16 cellular contexts compared by ENCODE assay signal in the genomic region with DNA sequence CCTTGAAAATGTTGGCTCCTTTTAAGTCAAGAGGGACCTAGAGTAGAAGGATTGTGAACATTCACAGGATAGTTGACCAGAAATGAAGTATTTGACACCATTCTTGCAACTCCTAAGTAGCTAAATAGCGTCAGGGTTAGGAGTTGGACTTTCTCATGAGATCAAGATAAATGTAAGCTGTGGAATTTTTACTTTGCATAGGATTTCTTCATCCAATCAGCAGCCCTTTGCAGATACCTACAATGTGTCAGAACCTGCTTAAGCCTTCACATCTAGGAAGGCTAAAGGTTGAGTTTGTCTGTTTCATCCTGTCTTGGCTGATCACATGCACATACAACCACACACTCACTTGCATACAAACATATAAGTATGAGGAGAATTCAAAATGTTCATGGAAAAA. TPM values are rescaled to one million over a fixed set of nuclear protein-coding genes. Genes with fewer than 3 reads are reported as not detected.
DNase-seq lines count a peak whose midpoint lies in the region; ATAC-seq and TF ChIP-seq lines count a peak whose summit lies in the region.
"Had no signal": no experiment of that assay in that cellular context is flagged by ENCODE, and none has a peak within 500 bp of the region (broad histone marks: within the 10 kb centered on the region; RNA-seq: fewer than 3 reads in every experiment).

No MANE protein-coding gene starts in this region.

- WGBS in neuronal stem cell (ENCODE audit: extremely low coverage in 2 of 2, insufficient read length in 2 of 2, insufficient replicate concordance in 1 of 2), 2 donors: no CpG with 5 or more reads among the region's 1 CpG

- H3K23ac ChIP-seq in neuronal stem cell (ENCODE audit: low read depth, low read length, poor library complexity): no peak overlapping the region

- DNase-seq in HFFc6 (no peak), amniotic stem cell (lab: John Stamatoyannopoulos, UW) (no peak), neuronal stem cell (ENCODE audit: low spot score) (no peak), NAMALWA (ENCODE audit: low spot score) (no peak)
- DNase-seq in activated naive CD8-positive, alpha-beta T cell treated with anti-CD3 and anti-CD28 coated beads, Interleukin-2, amount 50 U/mL, for 24 hours: no peak
- DNase-seq in natural killer cell treated with Interleukin-12 subunit alpha and Interleukin-12 subunit beta and Interleukin-15 and Interleukin-18, amount 100 ng/mL, for 72 hours (ENCODE audit: low spot score): no peak
- DNase-seq: anterior cingulate cortex, DMS 273 treated with DMSO at 0.1 percent for 48 hours, NCI-H1436, NCI-H345, Right ventricle myocardium superior, thyroid gland had no signal

- H3K4me3 Mint-ChIP-seq in HFFc6: peak overlapping the region; percentile 14; the same call in 1 of the 2 replicates
- no peak overlapping the region for H3K4me3 Mint-ChIP-seq in activated naive CD8-positive, alpha-beta T cell treated with anti-CD3 and anti-CD28 coated beads, Interleukin-2, amount 50 U/mL, for 24 hours
- peak overlapping the region; percentile 52 for H3K4me3 Mint-ChIP-seq in natural killer cell treated with Interleukin-12 subunit alpha and Interleukin-12 subunit beta and Interleukin-15 and Interleukin-18, amount 100 ng/mL, for 72 hours

- H3K79me1 ChIP-seq in neuronal stem cell (ENCODE audit: low read depth, low read length): no peaks in the 10 kb centered on the region

- peaks cover 91% of the 10 kb centered on the region for H3K79me2 ChIP-seq in ACC112 (ENCODE audit: control insufficient read depth, insufficient read depth, low read length, unreplicated experiment)

- no peak overlapping the region for H2BK15ac ChIP-seq in neuronal stem cell (ENCODE audit: low read length)

- peak overlapping the region; percentile 99 for H3K27ac Mint-ChIP-seq in HFFc6
- peak overlapping the region; percentile 83 for H3K27ac Mint-ChIP-seq in activated naive CD8-positive, alpha-beta T cell treated with anti-CD3 and anti-CD28 coated beads, Interleukin-2, amount 50 U/mL, for 24 hours
- H3K27ac Mint-ChIP-seq in natural killer cell treated with Interleukin-12 subunit alpha and Interleukin-12 subunit beta and Interleukin-15 and Interleukin-18, amount 100 ng/mL, for 72 hours: peak overlapping the region; percentile 47 to 69

- H3K4me3 ChIP-seq in ACC112 (ENCODE audit: low read depth, low read length): no peak overlapping the region
- H3K4me3 ChIP-seq in neuronal stem cell (ENCODE audit: low read length in 2 of 2): no peak overlapping the region
- H3K4me3 ChIP-seq: lung, right atrium auricular region, thyroid gland had no signal

- H3K4ac ChIP-seq in neuronal stem cell (ENCODE audit: low read length): no peak overlapping the region

- H3K4me1 Mint-ChIP-seq in HFFc6 (ENCODE audit: low read depth): peaks cover 96% of the 10 kb centered on the region
- peaks cover 95% of the 10 kb centered on the region for H3K4me1 Mint-ChIP-seq in activated naive CD8-positive, alpha-beta T cell treated with anti-CD3 and anti-CD28 coated beads, Interleukin-2, amount 50 U/mL, for 24 hours
- H3K4me1 Mint-ChIP-seq in natural killer cell treated with Interleukin-12 subunit alpha and Interleukin-12 subunit beta and Interleukin-15 and Interleukin-18, amount 100 ng/mL, for 72 hours (ENCODE audit: low read depth in 2 of 2): peaks cover 86 to 94% of the 10 kb centered on the region in 2 donors

- no peak overlapping the region for H4K8ac ChIP-seq in neuronal stem cell (ENCODE audit: low read depth, low read length)

- H3K4me1 ChIP-seq in ACC112 (ENCODE audit: control insufficient read depth, insufficient read depth, low read length, unreplicated experiment) (peaks cover 90% of the 10 kb centered on the region), neuronal stem cell (ENCODE audit: control insufficient read depth in 2 of 2, insufficient read depth in 1 of 2, low read depth in 1 of 2, low read length in 2 of 2) (peaks cover 4 to 22% of the 10 kb centered on the region in 2 donors)

- no peaks in the 10 kb centered on the region for H3K9me3 ChIP-seq in neuronal stem cell (replicated peaks in 1 of 2; ENCODE audit: control insufficient read depth in 2 of 2, insufficient read depth in 1 of 2, low read depth in 1 of 2, low read length in 2 of 2)
- H3K9me3 ChIP-seq: right atrium auricular region, thyroid gland had no signal

- H3K27me3 ChIP-seq in ACC112 (ENCODE audit: insufficient read depth, low read length) (no peaks in the 10 kb centered on the region), neuronal stem cell (ENCODE audit: control insufficient read depth in 3 of 3, insufficient read depth in 3 of 3, low read depth in 1 of 3, low read length in 3 of 3) (no peaks in the 10 kb centered on the region)
- H3K27me3 ChIP-seq: right atrium auricular region, thyroid gland had no signal

- peaks cover 8% of the 10 kb centered on the region for H3K36me3 ChIP-seq in ACC112 (ENCODE audit: insufficient read depth, low read length)
- H3K36me3 ChIP-seq in neuronal stem cell (replicated peaks in 1 of 2; ENCODE audit: control insufficient read depth in 2 of 2, insufficient read depth in 2 of 2, low read length in 2 of 2): no peaks in the 10 kb centered on the region
- H3K36me3 ChIP-seq: right atrium auricular region, thyroid gland had no signal

- no peak overlapping the region for H2BK12ac ChIP-seq in neuronal stem cell (ENCODE audit: low read length)

- no peak overlapping the region for H2BK120ac ChIP-seq in neuronal stem cell (ENCODE audit: low read depth, low read length)

- H3K9me3 Mint-ChIP-seq in HFFc6: no peaks in the 10 kb centered on the region
- no peaks in the 10 kb centered on the region for H3K9me3 Mint-ChIP-seq in activated naive CD8-positive, alpha-beta T cell treated with anti-CD3 and anti-CD28 coated beads, Interleukin-2, amount 50 U/mL, for 24 hours
- no peaks in the 10 kb centered on the region for H3K9me3 Mint-ChIP-seq in natural killer cell treated with Interleukin-12 subunit alpha and Interleukin-12 subunit beta and Interleukin-15 and Interleukin-18, amount 100 ng/mL, for 72 hours

- no peak overlapping the region for H2AK5ac ChIP-seq in neuronal stem cell (ENCODE audit: low read depth, low read length)

- peaks cover 25% of the 10 kb centered on the region for H3K27me3 Mint-ChIP-seq in HFFc6 (ENCODE audit: insufficient read depth)
- no peaks in the 10 kb centered on the region for H3K27me3 Mint-ChIP-seq in activated naive CD8-positive, alpha-beta T cell treated with anti-CD3 and anti-CD28 coated beads, Interleukin-2, amount 50 U/mL, for 24 hours
- no peaks in the 10 kb centered on the region for H3K27me3 Mint-ChIP-seq in natural killer cell treated with Interleukin-12 subunit alpha and Interleukin-12 subunit beta and Interleukin-15 and Interleukin-18, amount 100 ng/mL, for 72 hours

- no peak overlapping the region for H3K14ac ChIP-seq in neuronal stem cell (ENCODE audit: low read length)

- H3K36me3 Mint-ChIP-seq in HFFc6 (ENCODE audit: low read depth): peaks cover 72% of the 10 kb centered on the region
- peaks cover 63% of the 10 kb centered on the region for H3K36me3 Mint-ChIP-seq in activated naive CD8-positive, alpha-beta T cell treated with anti-CD3 and anti-CD28 coated beads, Interleukin-2, amount 50 U/mL, for 24 hours (ENCODE audit: low read depth)
- peaks cover 35% of the 10 kb centered on the region for H3K36me3 Mint-ChIP-seq in natural killer cell treated with Interleukin-12 subunit alpha and Interleukin-12 subunit beta and Interleukin-15 and Interleukin-18, amount 100 ng/mL, for 72 hours

- no peak for ATAC-seq in activated naive CD8-positive, alpha-beta T cell treated with anti-CD3 and anti-CD28 coated beads, Interleukin-2, amount 50 U/mL, for 24 hours
- no peak for ATAC-seq in natural killer cell treated with Interleukin-12 subunit alpha and Interleukin-12 subunit beta and Interleukin-15 and Interleukin-18, amount 100 ng/mL, for 72 hours
- no peak for ATAC-seq in GM19324 (IDR thresholded peaks at IDR 0.05; ENCODE audit: low FRiP score, unreplicated experiment)

- H4K91ac ChIP-seq in neuronal stem cell (ENCODE audit: low read depth, low read length, poor library complexity): no peak overlapping the region

- H2AFZ ChIP-seq in ACC112 (ENCODE audit: low read length, unreplicated experiment) (no peak overlapping the region), neuronal stem cell (ENCODE audit: low read length) (no peak overlapping the region)

- no peak overlapping the region for H3K4me2 ChIP-seq in neuronal stem cell (ENCODE audit: insufficient read depth, low read length, poor library complexity, severe bottlenecking)

- H3K27ac ChIP-seq in ACC112 (ENCODE audit: low read depth, low read length) (peak overlapping the region; percentile 29), neuronal stem cell (replicated peaks; ENCODE audit: low read length) (no peak overlapping the region)

- no peak overlapping the region for H3K18ac ChIP-seq in neuronal stem cell (ENCODE audit: low read length)

- H3K9ac ChIP-seq in neuronal stem cell (ENCODE audit: low read depth, low read length, poor library complexity): no peak overlapping the region

- no peak for TF ChIP-seq CTCF in HFFc6 (IDR thresholded peaks at IDR 0.05)

- no peak overlapping the region for H2BK5ac ChIP-seq in neuronal stem cell (ENCODE audit: low read length)

RNA-seq across cellular contexts. Expression of a gene that starts 32.3 kb away (rescaled TPM):
- 1,000 to 10,000 TPM; 1,912 to 2,221 (median 2,175) TPM for total RNA-seq in HFFc6 (2021; fragmentation: NEBNext Ultra II Directional; extraction: Animal tissue kit (Norgen Biotek cat#: 25700))
- total RNA-seq in natural killer cell treated with Interleukin-12 subunit alpha and Interleukin-12 subunit beta and Interleukin-15 and Interleukin-18, amount 100 ng/mL, for 72 hours: 100 to 1,000 TPM; 698 to 736 TPM
- polyA plus RNA-seq in neuronal stem cell (2013, experiment 1 of 2): 1.6 TPM
- polyA plus RNA-seq in neuronal stem cell (2013, experiment 2 of 2): 0.75 TPM
